ENCODE assay signal across 17 cellular contexts in genomic region chr10:18364987-18365775, GRCh38.
DNase-seq lines count a peak whose midpoint lies in the region; ATAC-seq and TF ChIP-seq lines count a peak whose summit lies in the region.
"Had no signal": no experiment of that assay in that cellular context is flagged by ENCODE, and none has a peak within 500 bp of the region (broad histone marks: within the 10 kb centered on the region; RNA-seq: fewer than 3 reads in every experiment).

No MANE protein-coding gene starts in this region.

- no peaks in the 10 kb centered on the region for H3K27me3 ChIP-seq in esophagus muscularis mucosa
- H3K27me3 ChIP-seq in HAP-1 (ENCODE audit: low read depth): no peaks in the 10 kb centered on the region
- H3K27me3 ChIP-seq: BE2C, tibial artery had no signal

- no peaks in the 10 kb centered on the region for H3K9me3 ChIP-seq in esophagus muscularis mucosa
- H3K9me3 ChIP-seq in HAP-1: no peaks in the 10 kb centered on the region
- H3K9me3 ChIP-seq: BE2C, tibial artery had no signal

- no peak for TF ChIP-seq POLR2A in esophagus muscularis mucosa (IDR thresholded peaks at IDR 0.05; ENCODE audit: low read depth)

- H3K36me3 ChIP-seq in esophagus muscularis mucosa (peaks cover 0 to 3% (median 0%) of the 10 kb centered on the region in 4 donors), HAP-1 (replicated peaks) (no peaks in the 10 kb centered on the region)
- H3K36me3 ChIP-seq: BE2C, tibial artery had no signal

- H3K27ac ChIP-seq in esophagus muscularis mucosa (replicated peaks in 1 of 4): peak overlapping the region in 3 of 4 donors; percentile 1 to 49 (median 2)
- H3K27ac ChIP-seq: VCaP had no signal

- intact Hi-C loops in esophagus muscularis mucosa (cut with DNase I): no loop called here

- DNase-seq in esophagus muscularis mucosa (ENCODE audit: extremely low spot score) (no peak), HAP-1 (ENCODE audit: low spot score in 2 of 2) (no peak), MV-4-11 (lab: John Stamatoyannopoulos, UW) (no peak), DMS53 (lab: John Stamatoyannopoulos, UW) (no peak)
- DNase-seq: activated CD4-positive, alpha-beta memory T cell treated with anti-CD3 and anti-CD28 coated beads, Interleukin-2, amount 10 ng/mL, durations not matched to agents 7 days and 5 days; activated naive CD8-positive, alpha-beta T cell treated with anti-CD3 and anti-CD28 coated beads, Interleukin-2, amount 50 U/mL, for 24 hours; activated T-cell treated with anti-CD3 and anti-CD28 coated beads, Interleukin-2, amount 50 U/mL, for 48 hours; BE2C; central memory CD4-positive, alpha-beta T cell; effector memory CD4-positive, alpha-beta T cell; NK-92 treated with Interleukin-12 subunit alpha and Interleukin-12 subunit beta, amount 100 ng/mL, for 24 hours; tibial artery had no signal

- TF ChIP-seq EP300 in esophagus muscularis mucosa (IDR thresholded peaks at IDR 0.05): no peak

- no peak for TF ChIP-seq CTCF in esophagus muscularis mucosa (IDR thresholded peaks at IDR 0.05)

- in situ Hi-C loops in HAP-1 (cut with MboI; ENCODE audit: low sequenced_read_pairs): no loop called here

- 48% methylated on average over 4 of the region's 4 CpGs for WGBS in esophagus muscularis mucosa

- peak; percentile 96 for ATAC-seq in GM18907 (IDR thresholded peaks at IDR 0.05; ENCODE audit: unreplicated experiment)
- peak; percentile 89 for ATAC-seq in GM21423 (IDR thresholded peaks at IDR 0.05; ENCODE audit: unreplicated experiment)
- ATAC-seq in HG03175 (IDR thresholded peaks at IDR 0.05; ENCODE audit: unreplicated experiment): peak; percentile 89
- ATAC-seq: activated naive CD8-positive, alpha-beta T cell treated with anti-CD3 and anti-CD28 coated beads, Interleukin-2, amount 50 U/mL, for 24 hours; stimulated activated effector memory CD8-positive, alpha-beta T cell treated with anti-CD3 and anti-CD28 coated beads, Interleukin-12 subunit alpha, Interleukin-12 subunit beta, amount 100 ng/mL, for 72 hours had no signal

- H3K4me3 ChIP-seq in esophagus muscularis mucosa (no peak overlapping the region), HAP-1 (no peak overlapping the region)
- H3K4me3 ChIP-seq: tibial artery had no signal

- H3K4me1 ChIP-seq in esophagus muscularis mucosa (peaks cover 10 to 54% (median 44%) of the 10 kb centered on the region in 4 donors), HAP-1 (peaks cover 10% of the 10 kb centered on the region)
- H3K4me1 ChIP-seq: BE2C had no signal
